In the genomic region with DNA sequence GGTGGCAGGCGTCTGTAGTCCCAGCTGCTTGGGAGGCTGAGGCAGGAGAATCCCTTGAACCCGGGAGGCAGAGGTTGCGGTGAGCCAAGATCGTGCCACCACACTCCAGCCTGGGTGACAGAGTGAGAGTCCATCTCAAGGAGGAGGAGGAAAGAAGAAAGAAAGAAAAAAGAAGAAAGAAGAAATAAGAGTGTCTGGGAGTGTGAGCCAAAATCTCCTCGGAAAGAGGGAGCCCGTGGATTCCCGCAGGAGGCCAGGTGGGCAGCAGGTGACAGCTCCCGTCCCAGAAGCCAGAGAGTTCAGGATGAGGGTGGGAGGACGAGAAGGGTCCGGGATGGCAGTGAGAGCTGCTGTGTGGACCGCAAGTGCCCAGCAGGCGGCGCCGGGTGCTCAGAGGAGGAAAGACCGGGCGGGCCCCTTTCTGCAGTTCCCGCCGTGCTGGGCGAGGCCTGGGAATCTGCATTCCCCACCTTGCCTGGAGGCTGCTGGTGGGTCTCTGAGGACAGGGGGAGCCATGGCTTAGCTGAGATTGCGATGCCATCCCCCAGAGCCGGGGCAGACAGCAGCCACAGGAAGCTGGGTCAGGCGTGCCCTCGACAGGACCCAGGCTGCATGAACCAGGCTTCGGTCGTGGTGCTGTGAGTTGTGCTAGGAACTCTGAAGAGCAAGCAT, we compare ENCODE assay signal across 8 cellular contexts. TPM values are rescaled to one million over a fixed set of nuclear protein-coding genes. Genes with fewer than 3 reads are reported as not detected.
DNase-seq lines count a peak whose midpoint lies in the region; ATAC-seq, FAIRE-seq and TF ChIP-seq lines count a peak whose summit lies in the region.

No MANE protein-coding gene starts in this region.

- no peaks in the 10 kb centered on the region for H4K20me1 ChIP-seq in MM.1S (ENCODE audit: insufficient read depth, low read length)

- POLR2A ChIA-PET in A549 (lab: Yijun Ruan, JAX), result no interaction called here

- peak; percentile 83 to 85 for TF ChIP-seq RAD21 in A549 (conservative IDR thresholded peaks at IDR 0.05 in 1 of 2, IDR thresholded peaks at IDR 0.05 in 1 of 2)

- H3K79me2 ChIP-seq in MM.1S (ENCODE audit: low read length), result no peaks in the 10 kb centered on the region

- peaks cover 54% of the 10 kb centered on the region for H3K27me3 ChIP-seq in MM.1S (replicated peaks; ENCODE audit: insufficient read depth, low read length)
- peaks cover 4% of the 10 kb centered on the region for H3K27me3 ChIP-seq in cardiac muscle cell

- no peak overlapping the region for H3K9ac ChIP-seq in MM.1S (ENCODE audit: low read length)

- H3K27ac ChIP-seq in A549, result no peak overlapping the region
- H3K27ac ChIP-seq in MM.1S (ENCODE audit: low read length), result no peak overlapping the region
- H3K27ac ChIP-seq in cardiac muscle cell, result no peak overlapping the region

- H3K36me3 ChIP-seq in MM.1S (replicated peaks; ENCODE audit: insufficient read depth, low read length), result no peaks in the 10 kb centered on the region
- H3K36me3 ChIP-seq in cardiac muscle cell, result no peaks in the 10 kb centered on the region

- ATAC-seq in A549 (peak; percentile 86 to 95), GM18502 (IDR thresholded peaks at IDR 0.05; ENCODE audit: poor library complexity, unreplicated experiment) (peak; percentile 80), sciatic nerve (peak; percentile 81)

- FAIRE-seq in A549 (lab: Jason Lieb, UNC), result no peak

- TF ChIP-seq POLR2A in A549 (IDR thresholded peaks at IDR 0.05; ENCODE audit: low read length), result no peak

- H3K9me3 ChIP-seq in A549 (peaks cover 3% of the 10 kb centered on the region; the same call in 2 of the 3 replicates), MM.1S (replicated peaks; ENCODE audit: insufficient read depth, low read length) (no peaks in the 10 kb centered on the region), cardiac muscle cell (ENCODE audit: low read depth) (no peaks in the 10 kb centered on the region)

- DNase-seq in A549 (ENCODE audit: low read depth in 1 of 2, low spot score in 1 of 2), result peak; percentile 72 to 83
- DNase-seq in MM.1S, result peak; percentile 58
- peak; percentile 53 for DNase-seq in SKM-1 treated with dmso at 0.1 percent for 144 hours (lab: John Stamatoyannopoulos, UW; ENCODE audit: unreplicated experiment)
- DNase-seq in activated naive CD4-positive, alpha-beta T cell treated with anti-CD3 and anti-CD28 coated beads, Interleukin-2, amount 50 U/mL, for 16 hours, result peak; percentile 70
- peak; percentile 64 to 83 for DNase-seq in cardiac muscle cell (ENCODE audit: low read depth in 1 of 2, low spot score in 1 of 2)
- DNase-seq in sciatic nerve (ENCODE audit: low spot score), result peak; percentile 81
- no peak for DNase-seq in globus pallidus (ENCODE audit: low spot score)

- intact Hi-C loops in sciatic nerve (cut with DNase I), result no loop called here

- WGBS in A549 (ENCODE audit: missing lambda C conversion rate), result 15% methylated on average over 25 of the region's 25 CpGs

- CTCF ChIA-PET in A549 (lab: Yijun Ruan, JAX), result interaction anchor here (0.6 to 9.2 kb wide), 47 partner anchors 9 to 1961 kb away, joined by 3 to 108 read pairs (median 4); no protein-coding TSS in a partner anchor

- no peak for TF ChIP-seq EP300 in A549 (IDR thresholded peaks at IDR 0.05)

- H3K4me1 ChIP-seq in A549, result no peaks in the 10 kb centered on the region
- H3K4me1 ChIP-seq in MM.1S (ENCODE audit: low read length), result no peaks in the 10 kb centered on the region
- H3K4me1 ChIP-seq in cardiac muscle cell (ENCODE audit: low read depth), result no peaks in the 10 kb centered on the region

- TF ChIP-seq CTCF in A549 (IDR thresholded peaks at IDR 0.05), result peak; percentile 79
- peak; percentile 81 for TF ChIP-seq CTCF in MM.1S (IDR thresholded peaks at IDR 0.05; ENCODE audit: low read length)
- peak; percentile 87 for TF ChIP-seq CTCF in cardiac muscle cell (IDR thresholded peaks at IDR 0.05; ENCODE audit: low read depth, low read length)

- H3K4me2 ChIP-seq in A549 (peak overlapping the region; percentile 55), MM.1S (ENCODE audit: low read depth, low read length) (peak overlapping the region; percentile 13; the same call in 1 of the 2 replicates)

- no peaks in the 10 kb centered on the region for H3K9me2 ChIP-seq in MM.1S (replicated peaks; ENCODE audit: insufficient read depth, low read length)

- H3F3A ChIP-seq in MM.1S (ENCODE audit: insufficient read depth, low read length), result no peaks in the 10 kb centered on the region

- H2AFZ ChIP-seq in MM.1S (ENCODE audit: low read length), result no peak overlapping the region

- H3K4me3 ChIP-seq in A549 (no peak overlapping the region), MM.1S (ENCODE audit: low read length) (no peak overlapping the region), cardiac muscle cell (no peak overlapping the region)

TF ChIP-seq in A549, 52 proteins besides CTCF, POLR2A, EP300 and RAD21:
- TF ChIP-seq, protein P1, sequence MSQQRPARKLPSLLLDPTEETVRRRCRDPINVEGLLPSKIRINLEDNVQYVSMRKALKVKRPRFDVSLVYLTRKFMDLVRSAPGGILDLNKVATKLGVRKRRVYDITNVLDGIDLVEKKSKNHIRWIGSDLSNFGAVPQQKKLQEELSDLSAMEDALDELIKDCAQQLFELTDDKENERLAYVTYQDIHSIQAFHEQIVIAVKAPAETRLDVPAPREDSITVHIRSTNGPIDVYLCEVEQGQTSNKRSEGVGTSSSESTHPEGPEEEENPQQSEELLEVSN (IDR thresholded peaks at IDR 0.05; ENCODE audit: borderline replicate concordance, low read depth), result 0 out of 2 replicates have a peak, but pooled peaks have one; percentile 58
- TF ChIP-seq, protein P2, sequence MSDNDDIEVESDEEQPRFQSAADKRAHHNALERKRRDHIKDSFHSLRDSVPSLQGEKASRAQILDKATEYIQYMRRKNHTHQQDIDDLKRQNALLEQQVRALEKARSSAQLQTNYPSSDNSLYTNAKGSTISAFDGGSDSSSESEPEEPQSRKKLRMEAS (IDR thresholded peaks at IDR 0.05), result peak; percentile 40; the same call in 1 of the 2 replicates
- TF ChIP-seq SMC3 (IDR thresholded peaks at IDR 0.05) (peak; percentile 76), HDAC2 (IDR thresholded peaks at IDR 0.05) (no peak)

RNA-seq across cellular contexts. Expression of a gene that starts 17.1 kb away (rescaled TPM):
- polyA plus RNA-seq in A549 (2011; rRNA removed) (0.01 and 0.11 TPM in 2 replicates), A549 (2017; fragmentation: RNase III; extraction: RNeasy Plus Mini Kit Qiagen cat#74134 plus additional on column Dnase treatment) (0.03 to 0.05 TPM in 2 of 3 replicates, not detected in the other), cardiac muscle cell (1.6 and 1.7 TPM in 2 replicates)
- 0.01 TPM in 1 of 2 replicates, not detected in the other for polyA plus RNA-seq in A549 (2012; cell fraction: cytosol; rRNA removed)
- 0.01 TPM in 1 of 2 replicates, not detected in the other for polyA plus RNA-seq in A549 (2012; cell fraction: nucleus; rRNA removed)
- not detected in 2 replicates for polyA minus RNA-seq in A549 (2011; rRNA and poly(A)+ RNA removed)
- total RNA-seq in cardiac muscle cell (0.80 and 1.1 TPM in 2 replicates), sciatic nerve (0.31 TPM)

RNA-seq across cellular contexts. Expression of a gene that starts 39.1 kb away (rescaled TPM):
- 11.1 and 11.3 TPM in 2 replicates for polyA plus RNA-seq in A549 (2011; rRNA removed)
- 19.8 and 35.4 TPM in 2 replicates for polyA plus RNA-seq in A549 (2012; cell fraction: cytosol; rRNA removed)
- 48.5 and 73.3 TPM in 2 replicates for polyA plus RNA-seq in A549 (2012; cell fraction: nucleus; rRNA removed)
- polyA plus RNA-seq in A549 (2017; fragmentation: RNase III; extraction: RNeasy Plus Mini Kit Qiagen cat#74134 plus additional on column Dnase treatment), result 35.9 to 45.2 TPM (median 43.6 TPM) in 3 replicates
- polyA minus RNA-seq in A549 (2011; rRNA and poly(A)+ RNA removed), result 7.9 and 11.2 TPM in 2 replicates
- total RNA-seq in cardiac muscle cell, result 61.0 and 64.6 TPM in 2 replicates
- polyA plus RNA-seq in cardiac muscle cell, result 71.4 and 86.6 TPM in 2 replicates
- 38.6 TPM for total RNA-seq in sciatic nerve
